In the genomic region with DNA sequence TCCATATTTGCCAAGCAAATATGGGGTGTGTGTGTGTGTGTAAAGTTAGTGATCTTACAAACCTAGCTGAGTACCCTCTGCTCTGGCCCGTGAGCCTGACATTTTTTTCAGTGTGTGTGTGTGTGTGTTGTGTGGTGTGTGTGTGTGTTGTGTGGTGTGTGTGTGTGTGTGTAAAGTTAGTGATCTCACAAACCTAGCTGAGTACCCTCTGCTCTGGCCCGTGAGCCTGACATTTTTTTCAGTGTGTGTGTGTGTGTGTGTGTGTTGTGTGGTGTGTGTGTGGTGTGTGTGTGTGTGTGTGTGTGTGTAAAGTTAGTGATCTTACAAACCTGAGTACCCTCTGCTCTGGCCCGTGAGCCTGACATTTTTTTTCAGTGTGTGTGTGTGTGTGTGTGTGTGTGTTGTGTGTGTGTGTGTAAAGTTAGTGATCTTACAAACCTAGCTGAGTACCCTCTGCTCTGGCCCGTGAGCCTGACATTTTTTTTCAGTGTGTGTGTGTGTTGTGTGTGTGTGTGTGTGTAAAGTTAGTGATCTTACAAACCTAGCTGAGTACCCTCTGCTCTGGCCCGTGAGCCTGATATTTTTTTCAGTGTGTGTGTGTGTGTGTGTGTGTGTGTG, we compare ENCODE assay signal across 10 cellular contexts. TPM values are rescaled to one million over a fixed set of nuclear protein-coding genes. Genes with fewer than 3 reads are reported as not detected.
DNase-seq lines count a peak whose midpoint lies in the region; ATAC-seq and TF ChIP-seq lines count a peak whose summit lies in the region.
"Not testable (repeated sequence)": the region's sequence is repeated elsewhere in the genome, so short reads cannot be mapped to it uniquely, and the experiment has no call there.
"Had no signal": no experiment of that assay in that cellular context is flagged by ENCODE, and none has a peak within 500 bp of the region (broad histone marks: within the 10 kb centered on the region; RNA-seq: fewer than 3 reads in every experiment).

No MANE protein-coding gene starts in this region.

- not testable (repeated sequence) for DNase-seq in activated naive CD4-positive, alpha-beta T cell treated with anti-CD3 and anti-CD28 coated beads, Interleukin-2, amount 50 U/mL, for 72 hours (ENCODE audit: low spot score in 2 of 2); effector memory CD8-positive, alpha-beta T cell; hepatocyte (ENCODE audit: low spot score)

- H3K27ac Mint-ChIP-seq in T-helper 1 cell treated with Interleukin-12 subunit alpha and Interleukin-12 subunit beta and Interleukin-4 antibody, amounts not matched to agents 30 μg/mL and 1 μg/mL, for 36 hours, result peak overlapping the region; percentile 89
- H3K27ac Mint-ChIP-seq in activated naive CD4-positive, alpha-beta T cell treated with anti-CD3 and anti-CD28 coated beads, Interleukin-2, amount 50 U/mL, for 72 hours, result peak overlapping the region; percentile 87 to 97
- H3K27ac Mint-ChIP-seq in effector memory CD8-positive, alpha-beta T cell, result peak overlapping the region; percentile 96 to 98
- H3K27ac Mint-ChIP-seq in nephron, result peak overlapping the region; percentile 86 to 92 (median 88)

- peak overlapping the region; percentile 92 for H3K4me3 Mint-ChIP-seq in T-helper 1 cell treated with Interleukin-12 subunit alpha and Interleukin-12 subunit beta and Interleukin-4 antibody, amounts not matched to agents 30 μg/mL and 1 μg/mL, for 36 hours
- H3K4me3 Mint-ChIP-seq in effector memory CD8-positive, alpha-beta T cell, result peak overlapping the region; percentile 95 to 96
- peak overlapping the region; percentile 83 to 92 (median 86) for H3K4me3 Mint-ChIP-seq in nephron

- H3K9me3 ChIP-seq in BLaER1 treated with 17β-estradiol and CSF1 and Interleukin-3, amounts not matched to agents 10 nM and 100 nM (replicated peaks in 1 of 11); HUES48 (ENCODE audit: control insufficient read depth, insufficient read depth, low read length); hepatocyte (ENCODE audit: low read depth); stomach smooth muscle (ENCODE audit: control insufficient read depth in 2 of 2, low read length in 2 of 2): not testable (repeated sequence)

- not testable (repeated sequence) for H3K79me2 ChIP-seq in hepatocyte

- H3K4me1 ChIP-seq in BLaER1 treated with 17β-estradiol and CSF1 and Interleukin-3, amounts not matched to agents 10 nM and 100 nM, result peaks cover 13 to 48% (median 31%) of the 10 kb centered on the region in 10 experiments
- not testable (repeated sequence) for H3K4me1 ChIP-seq in HUES48 (ENCODE audit: control insufficient read depth, insufficient read depth, low read length); hepatocyte (ENCODE audit: insufficient read depth); stomach smooth muscle (ENCODE audit: control insufficient read depth, insufficient read depth, low read length)

- peaks cover 15% of the 10 kb centered on the region for H3K4me1 Mint-ChIP-seq in T-helper 1 cell treated with Interleukin-12 subunit alpha and Interleukin-12 subunit beta and Interleukin-4 antibody, amounts not matched to agents 30 μg/mL and 1 μg/mL, for 36 hours (ENCODE audit: low read depth)
- peaks cover 11 to 15% of the 10 kb centered on the region in 2 donors for H3K4me1 Mint-ChIP-seq in effector memory CD8-positive, alpha-beta T cell (ENCODE audit: low read depth in 2 of 2)
- H3K4me1 Mint-ChIP-seq in nephron, result not testable (repeated sequence)

- not testable (repeated sequence) for H3K27me3 ChIP-seq in BLaER1 treated with 17β-estradiol and CSF1 and Interleukin-3, amounts not matched to agents 10 nM and 100 nM; HUES48 (ENCODE audit: control insufficient read depth, insufficient read depth, low read length); hepatocyte; stomach smooth muscle (ENCODE audit: control insufficient read depth in 1 of 2, insufficient read depth in 2 of 2, low read length in 2 of 2)

- H3K9ac ChIP-seq in BLaER1 treated with 17β-estradiol and CSF1 and Interleukin-3, amounts not matched to agents 10 nM and 100 nM, result peak overlapping the region; percentile 80 to 94 (median 90); a peak in 21 of 22 replicates
- not testable (repeated sequence) for H3K9ac ChIP-seq in HUES48 (ENCODE audit: low read depth, low read length)
- H3K9ac ChIP-seq in stomach smooth muscle (ENCODE audit: low read length in 2 of 2), result peak overlapping the region in 1 of 2 donors; percentile 82

- not testable (repeated sequence) for H4K20me1 ChIP-seq in BLaER1 treated with 17β-estradiol and CSF1 and Interleukin-3, amounts not matched to agents 10 nM and 100 nM; hepatocyte (ENCODE audit: insufficient read depth, poor library complexity, severe bottlenecking)

- H3K36me3 ChIP-seq in BLaER1 treated with 17β-estradiol and CSF1 and Interleukin-3, amounts not matched to agents 10 nM and 100 nM, result peaks cover 0 to 12% (median 0%) of the 10 kb centered on the region in 11 experiments; a peak in 3 of 22 replicates
- H3K36me3 ChIP-seq in HUES48 (ENCODE audit: control insufficient read depth, insufficient read depth, low read length); hepatocyte (replicated peaks; ENCODE audit: insufficient read depth, low read depth); stomach smooth muscle (ENCODE audit: control insufficient read depth in 2 of 2, insufficient read depth in 2 of 2, low read length in 2 of 2): not testable (repeated sequence)

- not testable (repeated sequence) for H3K36me3 Mint-ChIP-seq in T-helper 1 cell treated with Interleukin-12 subunit alpha and Interleukin-12 subunit beta and Interleukin-4 antibody, amounts not matched to agents 30 μg/mL and 1 μg/mL, for 36 hours (ENCODE audit: low read depth); nephron (ENCODE audit: low read depth)
- H3K36me3 Mint-ChIP-seq in activated naive CD4-positive, alpha-beta T cell treated with anti-CD3 and anti-CD28 coated beads, Interleukin-2, amount 50 U/mL, for 72 hours, result peaks cover 0 to 18% of the 10 kb centered on the region in 2 donors
- H3K36me3 Mint-ChIP-seq in effector memory CD8-positive, alpha-beta T cell (ENCODE audit: insufficient read depth), result peaks cover 29% of the 10 kb centered on the region

- not testable (repeated sequence) for H3K9me2 ChIP-seq in hepatocyte (replicated peaks; ENCODE audit: insufficient read depth)

- H3K4me3 ChIP-seq in BLaER1 treated with 17β-estradiol and CSF1 and Interleukin-3, amounts not matched to agents 10 nM and 100 nM, result peak overlapping the region; percentile 69 to 94 (median 84)
- H3K4me3 ChIP-seq in HUES48 (ENCODE audit: low read depth, low read length) (peak overlapping the region; percentile 92; the same call in 1 of the 2 replicates), stomach smooth muscle (ENCODE audit: low read length in 2 of 2) (peak overlapping the region; percentile 77 to 90)
- H3K4me3 ChIP-seq in hepatocyte, result not testable (repeated sequence)

- ATAC-seq in activated naive CD4-positive, alpha-beta T cell treated with anti-CD3 and anti-CD28 coated beads, Interleukin-2, amount 50 U/mL, for 72 hours; effector memory CD8-positive, alpha-beta T cell (replicated peaks): not testable (repeated sequence)

- H3K27me3 Mint-ChIP-seq in T-helper 1 cell treated with Interleukin-12 subunit alpha and Interleukin-12 subunit beta and Interleukin-4 antibody, amounts not matched to agents 30 μg/mL and 1 μg/mL, for 36 hours (ENCODE audit: low read depth); effector memory CD8-positive, alpha-beta T cell; nephron (ENCODE audit: low read depth): not testable (repeated sequence)

- TF ChIP-seq CTCF in hepatocyte (IDR thresholded peaks at IDR 0.05; ENCODE audit: poor library complexity); nephron (IDR thresholded peaks at IDR 0.05; ENCODE audit: unreplicated experiment in 3 of 3): not testable (repeated sequence)

- H3K9me3 Mint-ChIP-seq in T-helper 1 cell treated with Interleukin-12 subunit alpha and Interleukin-12 subunit beta and Interleukin-4 antibody, amounts not matched to agents 30 μg/mL and 1 μg/mL, for 36 hours; activated naive CD4-positive, alpha-beta T cell treated with anti-CD3 and anti-CD28 coated beads, Interleukin-2, amount 50 U/mL, for 72 hours; effector memory CD8-positive, alpha-beta T cell; nephron: not testable (repeated sequence)

- not testable (repeated sequence) for H2AFZ ChIP-seq in hepatocyte

- H3K4me2 ChIP-seq in BLaER1 treated with 17β-estradiol and CSF1 and Interleukin-3, amounts not matched to agents 10 nM and 100 nM, result peak overlapping the region; percentile 69 to 92 (median 84)
- H3K4me2 ChIP-seq in hepatocyte, result peak overlapping the region; percentile 83

- 42% methylated on average over 2 of the region's 5 CpGs for WGBS in hepatocyte (ENCODE audit: low lambda C conversion rate, missing lambda C conversion rate)

- peak overlapping the region in 10 of 11 experiments; percentile 80 to 92 (median 90); a peak in 19 of 22 replicates for H3K27ac ChIP-seq in BLaER1 treated with 17β-estradiol and CSF1 and Interleukin-3, amounts not matched to agents 10 nM and 100 nM
- not testable (repeated sequence) for H3K27ac ChIP-seq in HUES48 (ENCODE audit: low read depth, low read length); hepatocyte; stomach smooth muscle (ENCODE audit: low read length)

RNA-seq across cellular contexts. Expression of a gene that starts 1.1 kb away (rescaled TPM):
- 10 to 100 TPM in 1 of 2 donors, 1 to 10 TPM in 1; 7.4 to 13.1 TPM for total RNA-seq in activated naive CD4-positive, alpha-beta T cell treated with anti-CD3 and anti-CD28 coated beads, Interleukin-2, amount 50 U/mL, for 72 hours
- 7.0 and 10.9 TPM in 2 replicates for total RNA-seq in hepatocyte
- polyA plus RNA-seq in hepatocyte, result 19.6 and 23.5 TPM in 2 replicates

RNA-seq across cellular contexts. Expression of a gene that starts 21.3 kb away (rescaled TPM):
- total RNA-seq in activated naive CD4-positive, alpha-beta T cell treated with anti-CD3 and anti-CD28 coated beads, Interleukin-2, amount 50 U/mL, for 72 hours, result under 1 TPM in 1 of 2 donors, not detected in 1; 0.20 TPM
- total RNA-seq in hepatocyte, result 0.84 TPM in 1 of 2 replicates, not detected in the other
- not detected in 2 replicates for polyA plus RNA-seq in hepatocyte
- total RNA-seq: left colon had no signal
- polyA plus RNA-seq: adipose tissue had no signal

RNA-seq across cellular contexts. Expression of a gene that starts 29.4 kb away (rescaled TPM):
- total RNA-seq in activated naive CD4-positive, alpha-beta T cell treated with anti-CD3 and anti-CD28 coated beads, Interleukin-2, amount 50 U/mL, for 72 hours, result 10 to 100 TPM; 28.1 to 40.3 TPM
- total RNA-seq in hepatocyte, result 69.1 and 69.7 TPM in 2 replicates
- 23.8 and 30.1 TPM in 2 replicates for polyA plus RNA-seq in hepatocyte
